In genomic region chr11:120612363-120613263, GRCh38 we compare ENCODE assay signal across 8 cellular contexts.
A peak's percentile ranks its signal among the peaks of the same experiment; 100 is the strongest.
DNase-seq lines count a peak whose midpoint lies in the region; ATAC-seq and TF ChIP-seq lines count a peak whose summit lies in the region.

No MANE protein-coding gene starts in this region.

- H3K4me1 Mint-ChIP-seq in T-helper 17 cell, result peaks cover 6% of the 10 kb centered on the region

- no peaks in the 10 kb centered on the region for H3K36me3 Mint-ChIP-seq in T-helper 17 cell (ENCODE audit: low read depth)

- peak; percentile 74 for DNase-seq in GM10266 (ENCODE audit: extremely low spot score)
- DNase-seq in fibroblast of peridontal ligament (ENCODE audit: extremely low read depth), result peak; percentile 13
- DNase-seq in HPDE6-E6E7 (ENCODE audit: extremely low spot score), result no peak
- DNase-seq in NCI-H187 treated with DMSO at 0.1 percent for 48 hours (lab: John Stamatoyannopoulos, UW), result no peak
- DNase-seq in NCI-H1417 treated with DMSO at 0.1 percent for 48 hours (lab: John Stamatoyannopoulos, UW), result no peak
- DNase-seq in T-helper 17 cell, result no peak

- H3K27ac Mint-ChIP-seq in T-helper 17 cell, result no peak overlapping the region

- H3K27me3 Mint-ChIP-seq in T-helper 17 cell, result peaks cover 57% of the 10 kb centered on the region

- no peak overlapping the region for H3K4me3 Mint-ChIP-seq in T-helper 17 cell

- no peaks in the 10 kb centered on the region for H3K9me3 ChIP-seq in T-helper 17 cell (ENCODE audit: control insufficient read depth, low read length, poor library complexity, severe bottlenecking)

- peak; percentile 14 for TF ChIP-seq CTCF in GM10266 (IDR thresholded peaks at IDR 0.05; ENCODE audit: control insufficient read depth, insufficient read depth, low read depth, missing control alignments)

- peak; percentile 83 for ATAC-seq in GM21360 (IDR thresholded peaks at IDR 0.05; ENCODE audit: unreplicated experiment)
- peak; percentile 83 for ATAC-seq in HG03469 (IDR thresholded peaks at IDR 0.05; ENCODE audit: unreplicated experiment)
- ATAC-seq in T-helper 17 cell, result no peak

Comparison
In these comparisons a context has a peak if more than half of its experiments do, and no peak if none do; other contexts are left out.
1. DNase-seq: peak in GM10266 (single experiment) and fibroblast of peridontal ligament (single experiment); none in HPDE6-E6E7 (single experiment), NCI-H187 treated with DMSO at 0.1 percent for 48 hours (single experiment), NCI-H1417 treated with DMSO at 0.1 percent for 48 hours (single experiment) and T-helper 17 cell (0 of 3).